In genomic region chr4:170026253-170026991, GRCh38 we compare ENCODE assay signal across 8 cellular contexts. TPM values are rescaled to one million over a fixed set of nuclear protein-coding genes. Genes with fewer than 3 reads are reported as not detected.
A peak's percentile ranks its signal among the peaks of the same experiment; 100 is the strongest.
DNase-seq lines count a peak whose midpoint lies in the region; ATAC-seq lines count a peak whose summit lies in the region.

Gene MFAP3L (minus strand): TSS chr4:170026395. CDS start chr4:170005877, 20,518 bp downstream.

- no peaks in the 10 kb centered on the region for H3K36me3 ChIP-seq in CD4-positive, CD25-positive, alpha-beta regulatory T cell (ENCODE audit: control insufficient read depth, insufficient read depth, low read length)
- H3K36me3 ChIP-seq in NT2/D1 (ENCODE audit: insufficient read depth, insufficient read length, low read length) (no peaks in the 10 kb centered on the region), mucosa of stomach (ENCODE audit: control insufficient read depth, insufficient read depth, low read length) (no peaks in the 10 kb centered on the region)

- peak; percentile 61 to 82 (median 78) for DNase-seq in CD4-positive, CD25-positive, alpha-beta regulatory T cell
- DNase-seq in NT2/D1 (ENCODE audit: low read depth, low spot score) = peak; percentile 80
- peak; percentile 70 for DNase-seq in activated T-cell treated with anti-CD3 and anti-CD28 coated beads, Interleukin-2, amount 50 U/mL, for 4 hours
- peak; percentile 75 for DNase-seq in stimulated activated CD8-positive, alpha-beta memory T cell treated with anti-CD3 and anti-CD28 coated beads, Interleukin-4, amount 100 ng/mL, for 24 hours (ENCODE audit: low read depth)

- peaks cover 42% of the 10 kb centered on the region for H3K27me3 ChIP-seq in CD4-positive, CD25-positive, alpha-beta regulatory T cell (ENCODE audit: control insufficient read depth, insufficient read depth, low read length)
- peaks cover 27% of the 10 kb centered on the region for H3K27me3 ChIP-seq in NT2/D1 (ENCODE audit: insufficient read depth, insufficient read length)
- peaks cover 17% of the 10 kb centered on the region for H3K27me3 ChIP-seq in mucosa of stomach (ENCODE audit: control insufficient read depth, insufficient read depth, low read length)

- peaks cover 0 to 7% (median 0%) of the 10 kb centered on the region in 7 donors for H3K9me3 Mint-ChIP-seq in CD4-positive, CD25-positive, alpha-beta regulatory T cell
- peaks cover 4% of the 10 kb centered on the region for H3K9me3 Mint-ChIP-seq in activated T-cell treated with anti-CD3 and anti-CD28 coated beads, Interleukin-2, amount 50 U/mL, for 4 hours

- H3K9ac ChIP-seq in NT2/D1 (ENCODE audit: insufficient read length, low read depth) (peak within 1 kb of the TSS; percentile 85), mucosa of stomach (ENCODE audit: low read length) (peak within 1 kb of the TSS; percentile 79)

- peaks cover 5 to 19% (median 8%) of the 10 kb centered on the region in 4 donors for H3K4me1 Mint-ChIP-seq in CD4-positive, CD25-positive, alpha-beta regulatory T cell
- H3K4me1 Mint-ChIP-seq in activated T-cell treated with anti-CD3 and anti-CD28 coated beads, Interleukin-2, amount 50 U/mL, for 4 hours (ENCODE audit: low read depth) = peaks cover 11% of the 10 kb centered on the region

- peaks cover 14% of the 10 kb centered on the region for H3K4me1 ChIP-seq in CD4-positive, CD25-positive, alpha-beta regulatory T cell (ENCODE audit: control insufficient read depth, insufficient read depth, low read length, poor library complexity, severe bottlenecking)
- H3K4me1 ChIP-seq in NT2/D1 (ENCODE audit: insufficient read depth, insufficient read length) (peaks cover 3% of the 10 kb centered on the region), mucosa of stomach (ENCODE audit: control insufficient read depth, insufficient read depth, low read length) (peaks cover 8% of the 10 kb centered on the region)

- peaks cover 0 to 3% of the 10 kb centered on the region in 2 experiments for H3K9me3 ChIP-seq in CD4-positive, CD25-positive, alpha-beta regulatory T cell (ENCODE audit: control insufficient read depth in 2 of 2, low read length in 2 of 2)
- H3K9me3 ChIP-seq in NT2/D1 (ENCODE audit: insufficient read depth, low read length) (no peaks in the 10 kb centered on the region), mucosa of stomach (ENCODE audit: control insufficient read depth, low read length) (no peaks in the 10 kb centered on the region)

- H3K27ac ChIP-seq in CD4-positive, CD25-positive, alpha-beta regulatory T cell (ENCODE audit: insufficient read depth, low read length, poor library complexity, severe bottlenecking) = no peak within 1 kb of the TSS

- peak within 1 kb of the TSS; percentile 79 for H3K4me3 ChIP-seq in CD4-positive, CD25-positive, alpha-beta regulatory T cell (ENCODE audit: low read depth, low read length)
- H3K4me3 ChIP-seq in NT2/D1 (ENCODE audit: insufficient read length, low read depth) (peak within 1 kb of the TSS; percentile 81), mucosa of stomach (ENCODE audit: low read length) (peak within 1 kb of the TSS; percentile 75)

- no peaks in the 10 kb centered on the region for H3K36me3 Mint-ChIP-seq in CD4-positive, CD25-positive, alpha-beta regulatory T cell
- H3K36me3 Mint-ChIP-seq in activated T-cell treated with anti-CD3 and anti-CD28 coated beads, Interleukin-2, amount 50 U/mL, for 4 hours (ENCODE audit: insufficient read depth) = no peaks in the 10 kb centered on the region

- H3K4me3 Mint-ChIP-seq in CD4-positive, CD25-positive, alpha-beta regulatory T cell = peak within 1 kb of the TSS; percentile 89 to 95 (median 94)
- peak within 1 kb of the TSS; percentile 88 for H3K4me3 Mint-ChIP-seq in activated T-cell treated with anti-CD3 and anti-CD28 coated beads, Interleukin-2, amount 50 U/mL, for 4 hours

- ATAC-seq in CD4-positive, CD25-positive, alpha-beta regulatory T cell (ENCODE audit: low read depth in 2 of 2) = peak; percentile 76 to 79
- peak; percentile 78 for ATAC-seq in GM19452 (IDR thresholded peaks at IDR 0.05; ENCODE audit: unreplicated experiment)
- peak; percentile 82 for ATAC-seq in HG03565 (IDR thresholded peaks at IDR 0.05; ENCODE audit: unreplicated experiment)
- peak; percentile 85 to 89 for ATAC-seq in activated T-cell treated with anti-CD3 and anti-CD28 coated beads, Interleukin-2, amount 50 U/mL, for 4 hours
- ATAC-seq in esophagus mucosa = peak; percentile 97

- peaks cover 68% of the 10 kb centered on the region for H3K27me3 Mint-ChIP-seq in CD4-positive, CD25-positive, alpha-beta regulatory T cell
- H3K27me3 Mint-ChIP-seq in activated T-cell treated with anti-CD3 and anti-CD28 coated beads, Interleukin-2, amount 50 U/mL, for 4 hours (ENCODE audit: low read depth) = peaks cover 18% of the 10 kb centered on the region

- H3K27ac Mint-ChIP-seq in CD4-positive, CD25-positive, alpha-beta regulatory T cell = peak within 1 kb of the TSS; percentile 79 to 85 (median 84)

RNA-seq across cellular contexts. Expression of gene MFAP3L, which starts in this region (rescaled TPM):
- total RNA-seq in CD4-positive, CD25-positive, alpha-beta regulatory T cell = 3.4 TPM
- under 1 TPM in 2 of 4 donors, not detected in 2; 0.28 to 0.82 TPM for polyA plus RNA-seq in CD4-positive, CD25-positive, alpha-beta regulatory T cell
- total RNA-seq in activated T-cell treated with anti-CD3 and anti-CD28 coated beads, Interleukin-2, amount 50 U/mL, for 4 hours = 1 to 10 TPM; 1.1 to 1.4 (median 1.4) TPM
- total RNA-seq in esophagus mucosa = 1.0 TPM
